ENCODE assay signal across 12 cellular contexts in genomic region chr7:131909151-131909768, GRCh38.
DNase-seq lines count a peak whose midpoint lies in the region; TF ChIP-seq lines count a peak whose summit lies in the region.
"Had no signal": no experiment of that assay in that cellular context is flagged by ENCODE, and none has a peak within 500 bp of the region (broad histone marks: within the 10 kb centered on the region; RNA-seq: fewer than 3 reads in every experiment).

No MANE protein-coding gene starts in this region.

- CTCF ChIA-PET in activated naive CD4-positive, alpha-beta T cell treated with anti-CD3 and anti-CD28 coated beads, Interleukin-2, amount 10 ng/mL, durations not matched to agents 7 days and 5 days (lab: Charles Lee) = no interaction called here

- H3K27me3 ChIP-seq in endodermal cell (ENCODE audit: control insufficient read depth, insufficient read depth, low read length, poor library complexity, severe bottlenecking) (no peaks in the 10 kb centered on the region), testis (no peaks in the 10 kb centered on the region), BE2C (peaks cover 13% of the 10 kb centered on the region; the same call in 1 of the 2 replicates)

- 20 to 46% methylated on average over 26 to 68 of the region's 68 CpGs for WGBS in endodermal cell (ENCODE audit: insufficient coverage in 1 of 2, insufficient read length in 1 of 2), 2 experiments
- WGBS in testis, 2 donors = 9 to 12% methylated on average over 7 to 41 of the region's 68 CpGs

- H3K4me3 ChIP-seq in endodermal cell (ENCODE audit: low read length) (no peak overlapping the region), testis (peak overlapping the region; percentile 42 to 53), BE2C (ENCODE audit: low read depth, low read length) (no peak overlapping the region)

- TF ChIP-seq CTCF in endodermal cell (conservative IDR thresholded peaks at IDR 0.05) (no peak), testis (IDR thresholded peaks at IDR 0.05) (no peak), BE2C (IDR thresholded peaks at IDR 0.05; ENCODE audit: low read depth, low read length) (no peak)

- H3K27me3 Mint-ChIP-seq in endodermal cell (ENCODE audit: insufficient read depth) = peaks cover 15% of the 10 kb centered on the region
- peaks cover 51% of the 10 kb centered on the region for H3K27me3 Mint-ChIP-seq in activated naive CD4-positive, alpha-beta T cell treated with anti-CD3 and anti-CD28 coated beads, Interleukin-2, amount 10 ng/mL, durations not matched to agents 7 days and 5 days

- no peaks in the 10 kb centered on the region for H3K36me3 Mint-ChIP-seq in endodermal cell (ENCODE audit: low read depth)
- H3K36me3 Mint-ChIP-seq in activated naive CD4-positive, alpha-beta T cell treated with anti-CD3 and anti-CD28 coated beads, Interleukin-2, amount 10 ng/mL, durations not matched to agents 7 days and 5 days = no peaks in the 10 kb centered on the region

- H3K4me3 Mint-ChIP-seq in endodermal cell = peak overlapping the region; percentile 44
- no peak overlapping the region for H3K4me3 Mint-ChIP-seq in activated naive CD4-positive, alpha-beta T cell treated with anti-CD3 and anti-CD28 coated beads, Interleukin-2, amount 10 ng/mL, durations not matched to agents 7 days and 5 days
- H3K4me3 Mint-ChIP-seq: T-helper 2 cell treated with Interferon-gamma antibody and Interleukin-4, amounts not matched to agents 5 μg/mL and 100 μg/mL, for 36 hours had no signal

- H3K36me3 ChIP-seq in endodermal cell (ENCODE audit: control insufficient read depth, insufficient read depth, low read length) (no peaks in the 10 kb centered on the region), testis (ENCODE audit: low read depth, missing control alignments) (no peaks in the 10 kb centered on the region), BE2C (no peaks in the 10 kb centered on the region)

- H3K4me1 Mint-ChIP-seq in endodermal cell = peaks cover 53% of the 10 kb centered on the region
- H3K4me1 Mint-ChIP-seq in activated naive CD4-positive, alpha-beta T cell treated with anti-CD3 and anti-CD28 coated beads, Interleukin-2, amount 10 ng/mL, durations not matched to agents 7 days and 5 days = no peaks in the 10 kb centered on the region

- intact Hi-C loops in testis (cut with DNase I; ENCODE audit: low total_unique reads) = no loop called here

- H3K4me1 ChIP-seq in endodermal cell (ENCODE audit: control insufficient read depth, insufficient read depth, low read length) (peaks cover 21% of the 10 kb centered on the region), testis (no peaks in the 10 kb centered on the region), BE2C (peaks cover 8% of the 10 kb centered on the region)

- H3K9me3 Mint-ChIP-seq in endodermal cell = peaks cover 12% of the 10 kb centered on the region
- peaks cover 12% of the 10 kb centered on the region for H3K9me3 Mint-ChIP-seq in activated naive CD4-positive, alpha-beta T cell treated with anti-CD3 and anti-CD28 coated beads, Interleukin-2, amount 10 ng/mL, durations not matched to agents 7 days and 5 days

- H3K9me3 ChIP-seq in endodermal cell (ENCODE audit: control insufficient read depth, low read length) (peaks cover 9% of the 10 kb centered on the region), testis (no peaks in the 10 kb centered on the region), BE2C (no peaks in the 10 kb centered on the region)

- no peak overlapping the region for H3K27ac Mint-ChIP-seq in endodermal cell
- no peak overlapping the region for H3K27ac Mint-ChIP-seq in activated naive CD4-positive, alpha-beta T cell treated with anti-CD3 and anti-CD28 coated beads, Interleukin-2, amount 10 ng/mL, durations not matched to agents 7 days and 5 days
- H3K27ac Mint-ChIP-seq: T-helper 2 cell treated with Interferon-gamma antibody and Interleukin-4, amounts not matched to agents 5 μg/mL and 100 μg/mL, for 36 hours had no signal

- H3K27ac ChIP-seq in endodermal cell (ENCODE audit: low read depth, low read length) (no peak overlapping the region), testis (no peak overlapping the region)

- peak; percentile 3 for DNase-seq in NCI-H2227 treated with DMSO at 0.1 percent for 48 hours (lab: John Stamatoyannopoulos, UW)
- peak; percentile 79 for DNase-seq in endodermal cell
- DNase-seq in left kidney (ENCODE audit: low read depth, low spot score) = peak; percentile 61
- DNase-seq in testis = no peak
- no peak for DNase-seq in activated naive CD4-positive, alpha-beta T cell treated with anti-CD3 and anti-CD28 coated beads, Interleukin-2, amount 10 ng/mL, durations not matched to agents 7 days and 5 days
- no peak for DNase-seq in BE2C
- no peak for DNase-seq in T-helper 1 cell
- DNase-seq: COR-L47; effector CD8-positive, alpha-beta T cell; hippocampal formation; NCI-H2081 had no signal

- no peak for TF ChIP-seq POLR2A in testis (IDR thresholded peaks at IDR 0.05)

- no peak overlapping the region for H3K9ac ChIP-seq in endodermal cell (ENCODE audit: extremely low read depth, low read length, poor library complexity, severe bottlenecking)

Comparison
In these comparisons a context has a peak if more than half of its experiments do, and no peak if none do; other contexts are left out.
1. DNase-seq: peak in NCI-H2227 treated with DMSO at 0.1 percent for 48 hours (single experiment), endodermal cell (single experiment) and left kidney (single experiment); none in testis (single experiment), activated naive CD4-positive, alpha-beta T cell treated with anti-CD3 and anti-CD28 coated beads, Interleukin-2, amount 10 ng/mL, durations not matched to agents 7 days and 5 days (single experiment), BE2C (single experiment) and T-helper 1 cell (0 of 5).
2. H3K4me3 ChIP-seq: peak in testis (2 of 2); none in endodermal cell (single experiment) and BE2C (single experiment).